In genomic region chr2:6994569-6994968, GRCh38 we compare ENCODE assay signal across 17 cellular contexts.
DNase-seq lines count a peak whose midpoint lies in the region; ATAC-seq, FAIRE-seq and TF ChIP-seq lines count a peak whose summit lies in the region.
"Had no signal": no experiment of that assay in that cellular context is flagged by ENCODE, and none has a peak within 500 bp of the region (broad histone marks: within the 10 kb centered on the region; RNA-seq: fewer than 3 reads in every experiment).

No MANE protein-coding gene starts in this region.

- H3K4me1 Mint-ChIP-seq in nephron = peaks cover 42% of the 10 kb centered on the region

- FAIRE-seq in D721Med (lab: Jason Lieb, UNC) = no peak
- FAIRE-seq: GM12892, H1, K562 had no signal

- no peak overlapping the region for H3K4me3 ChIP-seq in HL-60 (replicated peaks; ENCODE audit: insufficient read depth, low read length)
- H3K4me3 ChIP-seq in gastrocnemius medialis = no peak overlapping the region
- no peak overlapping the region for H3K4me3 ChIP-seq in left lung
- H3K4me3 ChIP-seq: K562, PC-9 had no signal

- peak overlapping the region; percentile 22 to 59 (median 27) for H3K27ac Mint-ChIP-seq in nephron

- H3K27ac ChIP-seq in HL-60 (replicated peaks) (peak overlapping the region; percentile 6; the same call in 1 of the 2 replicates), caudate nucleus (ENCODE audit: low read depth, low read length) (peak overlapping the region; percentile 96), gastrocnemius medialis (peak overlapping the region; percentile 40 to 73 (median 64)), left lung (peak overlapping the region in 1 of 2 donors; percentile 34)
- H3K27ac ChIP-seq: PC-9 had no signal

- H3K4me3 Mint-ChIP-seq in nephron = no peak overlapping the region
- H3K4me3 Mint-ChIP-seq: CD4-positive, alpha-beta memory T cell had no signal

- H3K9me3 Mint-ChIP-seq in nephron = peaks cover 4% of the 10 kb centered on the region

- no peak for DNase-seq in HL-60 (ENCODE audit: low read depth in 1 of 2, low spot score in 1 of 2)
- DNase-seq in caudate nucleus (lab: John Stamatoyannopoulos, UW) = peak in 2 of 61 donors; percentile 16 to 27
- DNase-seq in gastrocnemius medialis = no peak
- no peak for DNase-seq in left lung
- DNase-seq in GM13977 (ENCODE audit: low spot score) = no peak
- DNase-seq in D721Med (ENCODE audit: insufficient read length, low spot score) = no peak
- DNase-seq: CD4-positive, alpha-beta memory T cell; DND-41; GDM1; NCI-H146; NCI-H2081 treated with DMSO at 0.1 percent for 48 hours; NCI-H748 treated with DMSO at 0.1 percent for 48 hours; PC-9 had no signal

- H3K4me1 ChIP-seq in gastrocnemius medialis (peaks cover 29 to 30% of the 10 kb centered on the region in 2 donors), left lung (peaks cover 0 to 12% of the 10 kb centered on the region in 2 donors)

- TF ChIP-seq CTCF in HL-60 (IDR thresholded peaks at IDR 0.05; ENCODE audit: insufficient read depth, low read length) = no peak
- no peak for TF ChIP-seq CTCF in nephron (IDR thresholded peaks at IDR 0.05; ENCODE audit: unreplicated experiment in 3 of 3)
- no peak for TF ChIP-seq CTCF in gastrocnemius medialis (IDR thresholded peaks at IDR 0.05 in 4 of 5, conservative IDR thresholded peaks at IDR 0.05 in 1 of 5)
- TF ChIP-seq CTCF in left lung (IDR thresholded peaks at IDR 0.05) = no peak
- no peak for TF ChIP-seq CTCF in GM13977 (IDR thresholded peaks at IDR 0.05; ENCODE audit: extremely low read depth, insufficient read depth, missing control alignments)
- TF ChIP-seq CTCF in D721Med (IDR thresholded peaks at IDR 0.05; ENCODE audit: insufficient read depth, missing control alignments) = no peak

- no peaks in the 10 kb centered on the region for H3K9me3 ChIP-seq in gastrocnemius medialis
- H3K9me3 ChIP-seq in left lung = no peaks in the 10 kb centered on the region

- in situ Hi-C loops in gastrocnemius medialis (cut with MboI; ENCODE audit: low sequenced_read_pairs in 4 of 4) (no loop called here), GM13977 (cut with MboI; ENCODE audit: low pct_unique_long_range_greater_than_20kb, low sequenced_read_pairs, unreplicated experiment) (no loop called here)

- H3K27me3 ChIP-seq in HL-60 (ENCODE audit: insufficient read depth, poor library complexity, severe bottlenecking) (no peaks in the 10 kb centered on the region), gastrocnemius medialis (no peaks in the 10 kb centered on the region), left lung (no peaks in the 10 kb centered on the region)

- no peak for TF ChIP-seq POLR2A in gastrocnemius medialis (IDR thresholded peaks at IDR 0.05)

- H3K36me3 Mint-ChIP-seq in nephron (ENCODE audit: low read depth) = peaks cover 41% of the 10 kb centered on the region

- H3K27me3 Mint-ChIP-seq in nephron (ENCODE audit: low read depth) = no peaks in the 10 kb centered on the region
- H3K27me3 Mint-ChIP-seq: CD4-positive, alpha-beta memory T cell had no signal

- intact Hi-C loops in gastrocnemius medialis (cut with DNase I; ENCODE audit: low total_unique reads) (loop anchor here (5.0 kb wide), 1 partner anchor 67 kb away; no protein-coding TSS in a partner anchor), left lung (cut with DNase I) (no loop called here)

- no peak for ATAC-seq in gastrocnemius medialis
- no peak for ATAC-seq in left lung
- ATAC-seq: K562 had no signal

- H3K36me3 ChIP-seq in gastrocnemius medialis = no peaks in the 10 kb centered on the region
- no peaks in the 10 kb centered on the region for H3K36me3 ChIP-seq in left lung
